Comparison of ENCODE assay signal across 22 cellular contexts in genomic region chr20:58461899-58462298, GRCh38. TPM values are rescaled to one million over a fixed set of nuclear protein-coding genes. Genes with fewer than 3 reads are reported as not detected.
"Had no signal": no experiment of that assay in that cellular context is flagged by ENCODE, and none has a peak within 500 bp of the region (broad histone marks: within the 10 kb centered on the region; RNA-seq: fewer than 3 reads in every experiment).

No MANE protein-coding gene starts in this region.

- H3K9me3 Mint-ChIP-seq: activated naive CD4-positive, alpha-beta T cell treated with anti-CD3 and anti-CD28 coated beads for 36 hours; activated naive CD8-positive, alpha-beta T cell treated with anti-CD3 and anti-CD28 coated beads, Interleukin-2, amount 50 U/mL, for 24 hours; activated T-helper 2 cell treated with anti-CD3 and anti-CD28 coated beads, Interferon-gamma antibody, Interleukin-2, Interleukin-4, amounts not matched to agents 10 μg/mL and 5 μg/mL and 100 μg/mL, durations not matched to agents 14 hours and 24 hours and 36 hours; dendritic cell treated with granulocyte-macrophage colony-stimulating factor and Interleukin-4, amounts not matched to agents 40 ng/mL and 50 ng/mL, for 4 days; natural killer cell; stimulated activated naive CD8-positive, alpha-beta T cell treated with anti-CD3 and anti-CD28 coated beads, Interleukin-15, Interleukin-2, amounts not matched to agents 100 ng/mL and 50 ng/mL, for 24 hours had no signal

- H3K27ac Mint-ChIP-seq: activated naive CD4-positive, alpha-beta T cell treated with anti-CD3 and anti-CD28 coated beads for 36 hours; activated naive CD8-positive, alpha-beta T cell treated with anti-CD3 and anti-CD28 coated beads, Interleukin-2, amount 50 U/mL, for 24 hours; activated T-helper 2 cell treated with anti-CD3 and anti-CD28 coated beads, Interferon-gamma antibody, Interleukin-2, Interleukin-4, amounts not matched to agents 10 μg/mL and 5 μg/mL and 100 μg/mL, durations not matched to agents 14 hours and 24 hours and 36 hours; dendritic cell treated with granulocyte-macrophage colony-stimulating factor and Interleukin-4, amounts not matched to agents 40 ng/mL and 50 ng/mL, for 4 days; natural killer cell; stimulated activated naive CD8-positive, alpha-beta T cell treated with anti-CD3 and anti-CD28 coated beads, Interleukin-15, Interleukin-2, amounts not matched to agents 100 ng/mL and 50 ng/mL, for 24 hours had no signal

- DNase-seq: activated CD4-positive, alpha-beta T cell treated with anti-CD3 and anti-CD28 coated beads for 1 hour; activated CD4-positive, alpha-beta T cell treated with anti-CD3 and anti-CD28 coated beads, Interleukin-2, amount 50 U/mL, for 4 hours; activated naive CD4-positive, alpha-beta T cell treated with anti-CD3 and anti-CD28 coated beads for 36 hours; activated naive CD8-positive, alpha-beta T cell treated with anti-CD3 and anti-CD28 coated beads, Interleukin-2, amount 50 U/mL, for 24 hours; activated T-cell treated with anti-CD3 and anti-CD28 coated beads for 4 hours; effector memory CD4-positive, alpha-beta T cell; natural killer cell; occipital lobe; right cardiac atrium; stimulated activated CD4-positive, alpha-beta T cell treated with anti-CD3 and anti-CD28 coated beads, Interleukin-4, amount 100 ng/mL, for 24 hours; T-helper 1 cell; T1000; trophoblast cell had no signal

- H3K4me3 ChIP-seq: ascending aorta, prostate gland, skin epidermis, suprapubic skin had no signal

- H3K4me3 Mint-ChIP-seq: activated naive CD4-positive, alpha-beta T cell treated with anti-CD3 and anti-CD28 coated beads for 36 hours; activated naive CD8-positive, alpha-beta T cell treated with anti-CD3 and anti-CD28 coated beads, Interleukin-2, amount 50 U/mL, for 24 hours; dendritic cell treated with granulocyte-macrophage colony-stimulating factor and Interleukin-4, amounts not matched to agents 40 ng/mL and 50 ng/mL, for 4 days; natural killer cell; stimulated activated naive CD8-positive, alpha-beta T cell treated with anti-CD3 and anti-CD28 coated beads, Interleukin-15, Interleukin-2, amounts not matched to agents 100 ng/mL and 50 ng/mL, for 24 hours had no signal

- H3K4me1 Mint-ChIP-seq: natural killer cell had no signal

- ATAC-seq: activated naive CD8-positive, alpha-beta T cell treated with anti-CD3 and anti-CD28 coated beads, Interleukin-2, amount 50 U/mL, for 24 hours; left lobe of liver; natural killer cell had no signal

- H3K36me3 Mint-ChIP-seq: natural killer cell had no signal

RNA-seq across cellular contexts. Expression of gene APCDD1L, which starts 53.3 kb away (rescaled TPM):
- total RNA-seq: activated naive CD4-positive, alpha-beta T cell treated with anti-CD3 and anti-CD28 coated beads for 36 hours; activated T-helper 2 cell treated with anti-CD3 and anti-CD28 coated beads, Interferon-gamma antibody, Interleukin-2, Interleukin-4, amounts not matched to agents 10 μg/mL and 5 μg/mL and 100 μg/mL, durations not matched to agents 14 hours and 24 hours and 36 hours; cerebellum; natural killer cell; occipital lobe had no signal
